9 cellular contexts compared by ENCODE assay signal in genomic region chr13:97977982-97978381, GRCh38. TPM values are rescaled to one million over a fixed set of nuclear protein-coding genes. Genes with fewer than 3 reads are reported as not detected.
DNase-seq lines count a peak whose midpoint lies in the region; ATAC-seq and TF ChIP-seq lines count a peak whose summit lies in the region.
"Had no signal": no experiment of that assay in that cellular context is flagged by ENCODE, and none has a peak within 500 bp of the region (broad histone marks: within the 10 kb centered on the region; RNA-seq: fewer than 3 reads in every experiment).

No MANE protein-coding gene starts in this region.

- no peak overlapping the region for H2AFZ ChIP-seq in neural progenitor cell (replicated peaks)

- no peaks in the 10 kb centered on the region for H3K9me3 Mint-ChIP-seq in effector memory CD8-positive, alpha-beta T cell
- H3K9me3 Mint-ChIP-seq in neural progenitor cell = no peaks in the 10 kb centered on the region

- peaks cover 15% of the 10 kb centered on the region for H3K36me3 Mint-ChIP-seq in effector memory CD8-positive, alpha-beta T cell (ENCODE audit: insufficient read depth)
- peaks cover 4% of the 10 kb centered on the region for H3K36me3 Mint-ChIP-seq in neural progenitor cell

- H3K27ac Mint-ChIP-seq in effector memory CD8-positive, alpha-beta T cell = peak overlapping the region; percentile 89 to 95
- H3K27ac Mint-ChIP-seq in neural progenitor cell = peak overlapping the region; percentile 62

- H3K79me2 ChIP-seq in neural progenitor cell (ENCODE audit: low read depth) = peaks cover 62% of the 10 kb centered on the region

- H3K9me3 ChIP-seq in NT2/D1 (ENCODE audit: insufficient read depth, low read length) (no peaks in the 10 kb centered on the region), neural progenitor cell (ENCODE audit: low read depth) (no peaks in the 10 kb centered on the region)

- H3K27ac ChIP-seq in neural progenitor cell = peak overlapping the region; percentile 95

- H3K27me3 ChIP-seq in NT2/D1 (ENCODE audit: insufficient read depth, insufficient read length) (no peaks in the 10 kb centered on the region), neural progenitor cell (no peaks in the 10 kb centered on the region)

- H3K9ac ChIP-seq in NT2/D1 (ENCODE audit: insufficient read length, low read depth) (peak overlapping the region; percentile 96), neural progenitor cell (peak overlapping the region; percentile 87)

- no peak for ATAC-seq in effector memory CD8-positive, alpha-beta T cell (replicated peaks)
- ATAC-seq in GM21723 (IDR thresholded peaks at IDR 0.05; ENCODE audit: unreplicated experiment) = no peak

- H3K4me1 Mint-ChIP-seq in effector memory CD8-positive, alpha-beta T cell (ENCODE audit: low read depth in 2 of 2) = peaks cover 19 to 23% of the 10 kb centered on the region in 2 donors
- H3K4me1 Mint-ChIP-seq in neural progenitor cell = peaks cover 35% of the 10 kb centered on the region

- H3K4me3 Mint-ChIP-seq in effector memory CD8-positive, alpha-beta T cell = peak overlapping the region; percentile 87 to 93
- H3K4me3 Mint-ChIP-seq in neural progenitor cell = peak overlapping the region; percentile 95

- peaks cover 37% of the 10 kb centered on the region for H4K20me1 ChIP-seq in neural progenitor cell (ENCODE audit: low read depth)

- H3K4me1 ChIP-seq in NT2/D1 (ENCODE audit: insufficient read depth, insufficient read length) (no peaks in the 10 kb centered on the region), neural progenitor cell (peaks cover 11% of the 10 kb centered on the region)

- peak overlapping the region; percentile 92 for H3K4me2 ChIP-seq in neural progenitor cell

- DNase-seq in GM12864 (ENCODE audit: low read depth) = no peak
- DNase-seq in NT2/D1 (ENCODE audit: low read depth, low spot score) = no peak
- no peak for DNase-seq in effector memory CD8-positive, alpha-beta T cell
- no peak for DNase-seq in neural progenitor cell (ENCODE audit: low spot score)
- no peak for DNase-seq in stimulated activated naive CD4-positive, alpha-beta T cell treated with Interleukin-2 at 50 U/mL for 16 hours (lab: John Stamatoyannopoulos, UW)
- no peak for DNase-seq in AG08396 (ENCODE audit: low spot score)
- DNase-seq in NCI-H510A (lab: John Stamatoyannopoulos, UW) = no peak
- DNase-seq: NK-92 treated with Interleukin-12 subunit alpha and Interleukin-12 subunit beta, amount 100 ng/mL, for 24 hours had no signal

- TF ChIP-seq CTCF in GM12864 (IDR thresholded peaks at IDR 0.05; ENCODE audit: low read depth, low read length, missing control alignments) (no peak), neural progenitor cell (IDR thresholded peaks at IDR 0.05) (no peak)

- peaks cover 34% of the 10 kb centered on the region for H3K36me3 ChIP-seq in NT2/D1 (ENCODE audit: insufficient read depth, insufficient read length, low read length)
- H3K36me3 ChIP-seq in neural progenitor cell = peaks cover 20% of the 10 kb centered on the region

- peaks cover 34% of the 10 kb centered on the region for H3F3A ChIP-seq in neural progenitor cell (ENCODE audit: low read depth)

- no peaks in the 10 kb centered on the region for H3K27me3 Mint-ChIP-seq in effector memory CD8-positive, alpha-beta T cell
- peaks cover 2% of the 10 kb centered on the region for H3K27me3 Mint-ChIP-seq in neural progenitor cell (ENCODE audit: insufficient read depth, low read depth)

- H3K4me3 ChIP-seq in GM12864 (ENCODE audit: low read depth, low read length) = peak overlapping the region; percentile 88; the same call in 1 of the 2 replicates
- peak overlapping the region; percentile 90 for H3K4me3 ChIP-seq in NT2/D1 (ENCODE audit: insufficient read length, low read depth)
- peak overlapping the region; percentile 86 for H3K4me3 ChIP-seq in neural progenitor cell

RNA-seq across cellular contexts. Expression of gene IPO5, which starts 24.5 kb away (rescaled TPM):
- 600 and 727 TPM in 2 replicates for total RNA-seq in neural progenitor cell (ENCODE audit: low replicate concordance)
